Comparison of ENCODE assay signal across 20 cellular contexts in genomic region chr5:54909911-54910870, GRCh38.
DNase-seq lines count a peak whose midpoint lies in the region; ATAC-seq and TF ChIP-seq lines count a peak whose summit lies in the region.
"Had no signal": no experiment of that assay in that cellular context is flagged by ENCODE, and none has a peak within 500 bp of the region (broad histone marks: within the 10 kb centered on the region; RNA-seq: fewer than 3 reads in every experiment).

No MANE protein-coding gene starts in this region.

- no peaks in the 10 kb centered on the region for H3K9me3 Mint-ChIP-seq in osteocyte (ENCODE audit: unreplicated experiment)
- no peaks in the 10 kb centered on the region for H3K9me3 Mint-ChIP-seq in activated CD4-positive, alpha-beta T cell treated with anti-CD3 and anti-CD28 coated beads for 36 hours (ENCODE audit: low read depth)
- H3K9me3 Mint-ChIP-seq: CD14-positive monocyte, endodermal cell, H9 had no signal

- peak; percentile 25 for DNase-seq in Daoy (ENCODE audit: low read depth)
- DNase-seq in NCI-H460 (ENCODE audit: extremely low read depth, low read depth) = peak; percentile 33
- peak; percentile 81 for DNase-seq in esophagus muscularis mucosa (ENCODE audit: extremely low spot score)
- no peak for DNase-seq in osteocyte (ENCODE audit: extremely low spot score, unreplicated experiment)
- DNase-seq in stomach = no peak
- no peak for DNase-seq in activated CD4-positive, alpha-beta T cell treated with anti-CD3 and anti-CD28 coated beads for 36 hours
- DNase-seq in MM.1S = no peak
- DNase-seq: activated CD4-positive, CD25-positive, alpha-beta regulatory T cell; endodermal cell; glutamatergic neuron; H9; islet precursor cell; pancreas; stimulated activated naive CD4-positive, alpha-beta T cell treated with Interleukin-2 at 50 U/mL for 16 hours had no signal

- no peak for ATAC-seq in activated CD4-positive, alpha-beta T cell treated with anti-CD3 and anti-CD28 coated beads for 36 hours
- no peak for ATAC-seq in HG02870 (IDR thresholded peaks at IDR 0.05; ENCODE audit: unreplicated experiment)
- ATAC-seq: GM12878, pancreas had no signal

- H3K4me3 Mint-ChIP-seq in osteocyte (ENCODE audit: unreplicated experiment) = no peak overlapping the region
- H3K4me3 Mint-ChIP-seq in activated CD4-positive, alpha-beta T cell treated with anti-CD3 and anti-CD28 coated beads for 36 hours = no peak overlapping the region
- H3K4me3 Mint-ChIP-seq: CD14-positive monocyte, endodermal cell, H9 had no signal

- H3K36me3 ChIP-seq in esophagus muscularis mucosa = no peaks in the 10 kb centered on the region
- H3K36me3 ChIP-seq in stomach = no peaks in the 10 kb centered on the region
- H3K36me3 ChIP-seq in MM.1S (replicated peaks; ENCODE audit: insufficient read depth, low read length) = no peaks in the 10 kb centered on the region
- H3K36me3 ChIP-seq: cardiac muscle cell, pancreas had no signal

- H3K9me2 ChIP-seq in MM.1S (replicated peaks; ENCODE audit: insufficient read depth, low read length) = no peaks in the 10 kb centered on the region

- TF ChIP-seq POLR2A in esophagus muscularis mucosa (IDR thresholded peaks at IDR 0.05; ENCODE audit: low read depth) (no peak), stomach (IDR thresholded peaks at IDR 0.05) (no peak)

- peaks cover 18% of the 10 kb centered on the region for H3K4me1 Mint-ChIP-seq in osteocyte (ENCODE audit: unreplicated experiment)
- H3K4me1 Mint-ChIP-seq in activated CD4-positive, alpha-beta T cell treated with anti-CD3 and anti-CD28 coated beads for 36 hours = no peaks in the 10 kb centered on the region
- H3K4me1 Mint-ChIP-seq: CD14-positive monocyte, H9 had no signal

- no peaks in the 10 kb centered on the region for H3F3A ChIP-seq in MM.1S (ENCODE audit: insufficient read depth, low read length)

- no peaks in the 10 kb centered on the region for H4K20me1 ChIP-seq in MM.1S (ENCODE audit: insufficient read depth, low read length)

- POLR2A ChIA-PET in activated CD4-positive, alpha-beta T cell treated with anti-CD3 and anti-CD28 coated beads for 36 hours (lab: Charles Lee) = interaction anchor here (0.6 kb wide), 1 partner anchor 47 kb away, joined by 3 read pairs; no protein-coding TSS in a partner anchor

- 71% methylated on average over 4 of the region's 4 CpGs for WGBS in esophagus muscularis mucosa
- WGBS in stomach, 5 donors = 81 to 91% (median 86%) methylated on average over 4 of the region's 4 CpGs

- peak overlapping the region; percentile 70 for H3K27ac Mint-ChIP-seq in osteocyte (ENCODE audit: unreplicated experiment)
- H3K27ac Mint-ChIP-seq in activated CD4-positive, alpha-beta T cell treated with anti-CD3 and anti-CD28 coated beads for 36 hours = no peak overlapping the region
- H3K27ac Mint-ChIP-seq: endodermal cell, H9 had no signal

- H3K27me3 Mint-ChIP-seq in osteocyte (ENCODE audit: unreplicated experiment) = peaks cover 16% of the 10 kb centered on the region
- H3K27me3 Mint-ChIP-seq in activated CD4-positive, alpha-beta T cell treated with anti-CD3 and anti-CD28 coated beads for 36 hours = peaks cover 21% of the 10 kb centered on the region

- TF ChIP-seq EP300 in esophagus muscularis mucosa (IDR thresholded peaks at IDR 0.05) (no peak), stomach (IDR thresholded peaks at IDR 0.05) (no peak)

- intact Hi-C loops in esophagus muscularis mucosa (cut with DNase I) (loop anchor here (5.0 kb wide), 1 partner anchor 247 kb away; no protein-coding TSS in a partner anchor), stomach (cut with DNase I; ENCODE audit: low total_unique reads) (loop anchor here (10.0 kb wide), 1 partner anchor 235 kb away; no protein-coding TSS in a partner anchor)
- intact Hi-C loops in activated CD4-positive, alpha-beta T cell treated with anti-CD3 and anti-CD28 coated beads for 36 hours (cut with DNase I, micrococcal nuclease) = loop anchor here in 1 of 2 experiments (10.0 kb wide), 2 partner anchors 115 to 325 kb away; partner anchors contain the start of genes CCNO and GZMK

- CTCF ChIA-PET in activated CD4-positive, alpha-beta T cell treated with anti-CD3 and anti-CD28 coated beads for 36 hours (lab: Charles Lee) = interaction anchor here (1.1 to 6.5 kb wide), 2 partner anchors 34 kb away, joined by 6 to 40 read pairs; no protein-coding TSS in a partner anchor

- H3K4me3 ChIP-seq in esophagus muscularis mucosa (no peak overlapping the region), stomach (no peak overlapping the region), MM.1S (ENCODE audit: low read length) (no peak overlapping the region)
- H3K4me3 ChIP-seq: cardiac muscle cell, GM12878, pancreas, smooth muscle cell had no signal

- H3K27me3 ChIP-seq in esophagus muscularis mucosa (peaks cover 0 to 4% (median 0%) of the 10 kb centered on the region in 4 donors), stomach (no peaks in the 10 kb centered on the region), MM.1S (replicated peaks; ENCODE audit: insufficient read depth, low read length) (no peaks in the 10 kb centered on the region)
- H3K27me3 ChIP-seq: cardiac muscle cell, pancreas had no signal

- H3K4me2 ChIP-seq in MM.1S (ENCODE audit: low read depth, low read length) = no peak overlapping the region
- H3K4me2 ChIP-seq: KMS-11, smooth muscle cell had no signal

- H3K27ac ChIP-seq in esophagus muscularis mucosa (replicated peaks in 1 of 4) (no peak overlapping the region), stomach (no peak overlapping the region), MM.1S (ENCODE audit: low read length) (no peak overlapping the region)
- H3K27ac ChIP-seq: cardiac muscle cell, KMS-11, pancreas had no signal

- H3K9ac ChIP-seq in MM.1S (ENCODE audit: low read length) = no peak overlapping the region
- H3K9ac ChIP-seq: KMS-11 had no signal

- no peaks in the 10 kb centered on the region for H3K9me3 ChIP-seq in esophagus muscularis mucosa
- H3K9me3 ChIP-seq in stomach = no peaks in the 10 kb centered on the region
- no peaks in the 10 kb centered on the region for H3K9me3 ChIP-seq in MM.1S (replicated peaks; ENCODE audit: insufficient read depth, low read length)
- H3K9me3 ChIP-seq: pancreas had no signal

- H3K4me1 ChIP-seq in esophagus muscularis mucosa = no peaks in the 10 kb centered on the region
- H3K4me1 ChIP-seq in stomach = peaks cover 0 to 13% (median 7%) of the 10 kb centered on the region in 4 donors
- H3K4me1 ChIP-seq in MM.1S (ENCODE audit: low read length) = no peaks in the 10 kb centered on the region
- H3K4me1 ChIP-seq: pancreas had no signal

- TF ChIP-seq CTCF in esophagus muscularis mucosa (IDR thresholded peaks at IDR 0.05) (no peak), osteocyte (IDR thresholded peaks at IDR 0.05) (no peak), stomach (IDR thresholded peaks at IDR 0.05) (no peak), MM.1S (IDR thresholded peaks at IDR 0.05; ENCODE audit: low read length) (no peak)

- H2AFZ ChIP-seq in MM.1S (ENCODE audit: low read length) = no peak overlapping the region

- no peaks in the 10 kb centered on the region for H3K36me3 Mint-ChIP-seq in osteocyte (ENCODE audit: unreplicated experiment)
- H3K36me3 Mint-ChIP-seq in activated CD4-positive, alpha-beta T cell treated with anti-CD3 and anti-CD28 coated beads for 36 hours (ENCODE audit: low read depth) = no peaks in the 10 kb centered on the region
- H3K36me3 Mint-ChIP-seq: CD14-positive monocyte had no signal

- no peaks in the 10 kb centered on the region for H3K79me2 ChIP-seq in MM.1S (ENCODE audit: low read length)

Comparison
In these comparisons a context has a peak if more than half of its experiments do, and no peak if none do; other contexts are left out.
1. DNase-seq: peak in Daoy (single experiment), NCI-H460 (single experiment) and esophagus muscularis mucosa (single experiment); none in osteocyte (single experiment), stomach (single experiment), activated CD4-positive, alpha-beta T cell treated with anti-CD3 and anti-CD28 coated beads for 36 hours (single experiment) and MM.1S (single experiment).